ENCODE assay signal across 17 cellular contexts in genomic region chr7:34036972-34037792, GRCh38.
DNase-seq lines count a peak whose midpoint lies in the region; ATAC-seq and TF ChIP-seq lines count a peak whose summit lies in the region.
"Had no signal": no experiment of that assay in that cellular context is flagged by ENCODE, and none has a peak within 500 bp of the region (broad histone marks: within the 10 kb centered on the region; RNA-seq: fewer than 3 reads in every experiment).

No MANE protein-coding gene starts in this region.

- 73% methylated on average over 10 of the region's 10 CpGs for WGBS in right lobe of liver (ENCODE audit: insufficient coverage, low coverage, low lambda C conversion rate, missing lambda C conversion rate)
- 61 to 83% methylated on average over 7 of the region's 10 CpGs for WGBS in gastroesophageal sphincter (ENCODE audit: low coverage in 1 of 2), 2 donors

- H2AFZ ChIP-seq in PC-9, result no peak overlapping the region

- no peak overlapping the region for H3K4me3 Mint-ChIP-seq in MCF 10A (ENCODE audit: unreplicated experiment)
- H3K4me3 Mint-ChIP-seq: CD14-positive monocyte had no signal

- DNase-seq in MCF 10A (ENCODE audit: unreplicated experiment), result peak; percentile 30
- DNase-seq in breast epithelium (ENCODE audit: low spot score in 2 of 2), result no peak
- no peak for DNase-seq in PC-9
- no peak for DNase-seq in right lobe of liver
- DNase-seq in cerebellum (ENCODE audit: low spot score), result no peak
- DNase-seq in NCI-H345 treated with DMSO at 0.1 percent for 48 hours (lab: John Stamatoyannopoulos, UW; ENCODE audit: unreplicated experiment), result no peak
- DNase-seq: DMS79, KBM-7, NCI-H1092 treated with DMSO at 0.1 percent for 48 hours, NCI-H1694 treated with DMSO at 0.1 percent for 48 hours, NCI-H446, NCI-H748 treated with DMSO at 0.1 percent for 48 hours had no signal

- peaks cover 7% of the 10 kb centered on the region; the same call in 1 of the 2 replicates for H3F3A ChIP-seq in PC-9 (ENCODE audit: insufficient read depth, low read depth)

- no peaks in the 10 kb centered on the region for H3K79me2 ChIP-seq in PC-9 (ENCODE audit: low read depth)

- intact Hi-C loops in MCF 10A (cut with micrococcal nuclease), result no loop called here
- intact Hi-C loops in breast epithelium (cut with DNase I; ENCODE audit: low total_unique reads), result loop anchor here (5.0 kb wide), 1 partner anchor 430 kb away; no protein-coding TSS in a partner anchor
- intact Hi-C loops in PC-9 (cut with micrococcal nuclease; ENCODE audit: unreplicated experiment), result no loop called here
- intact Hi-C loops in right lobe of liver (cut with DNase I), result no loop called here

- TF ChIP-seq CTCF in MCF 10A (IDR thresholded peaks at IDR 0.05; ENCODE audit: unreplicated experiment) (no peak), breast epithelium (IDR thresholded peaks at IDR 0.05) (no peak), PC-9 (conservative IDR thresholded peaks at IDR 0.05) (no peak), right lobe of liver (IDR thresholded peaks at IDR 0.05) (no peak), gastroesophageal sphincter (IDR thresholded peaks at IDR 0.05) (no peak)

- H3K27me3 Mint-ChIP-seq in MCF 10A (ENCODE audit: insufficient read depth, unreplicated experiment), result no peaks in the 10 kb centered on the region

- H3K4me1 ChIP-seq in breast epithelium (no peaks in the 10 kb centered on the region), PC-9 (replicated peaks; ENCODE audit: insufficient read depth) (peaks cover 24% of the 10 kb centered on the region), right lobe of liver (peaks cover 0 to 15% (median 0%) of the 10 kb centered on the region in 4 donors), gastroesophageal sphincter (peaks cover 0 to 26% (median 0%) of the 10 kb centered on the region in 3 donors)
- H3K4me1 ChIP-seq: HAP-1 had no signal

- H3K36me3 Mint-ChIP-seq in MCF 10A (ENCODE audit: insufficient read depth, unreplicated experiment), result no peaks in the 10 kb centered on the region
- H3K36me3 Mint-ChIP-seq: CD14-positive monocyte had no signal

- no peaks in the 10 kb centered on the region for H3K9me2 ChIP-seq in PC-9 (ENCODE audit: insufficient read depth)

- H3K27me3 ChIP-seq in breast epithelium (no peaks in the 10 kb centered on the region), PC-9 (ENCODE audit: insufficient read depth, low read depth) (no peaks in the 10 kb centered on the region), right lobe of liver (no peaks in the 10 kb centered on the region), gastroesophageal sphincter (no peaks in the 10 kb centered on the region)

- peak overlapping the region; percentile 44; the same call in 1 of the 2 replicates for H3K4me2 ChIP-seq in PC-9

- H3K4me1 Mint-ChIP-seq in MCF 10A (ENCODE audit: insufficient read depth, unreplicated experiment), result peaks cover 19% of the 10 kb centered on the region
- H3K4me1 Mint-ChIP-seq: CD14-positive monocyte had no signal

- H3K4me3 ChIP-seq in breast epithelium, result no peak overlapping the region
- no peak overlapping the region for H3K4me3 ChIP-seq in PC-9
- H3K4me3 ChIP-seq in right lobe of liver, result no peak overlapping the region
- H3K4me3 ChIP-seq in gastroesophageal sphincter, result no peak overlapping the region
- H3K4me3 ChIP-seq: GM12878, HAP-1 had no signal

- H4K20me1 ChIP-seq in PC-9 (ENCODE audit: insufficient read depth), result no peaks in the 10 kb centered on the region

- POLR2A ChIA-PET in MCF 10A (lab: Yijun Ruan, JAX), result no interaction called here
- POLR2A ChIA-PET in PC-9 (lab: Charles Lee; ENCODE audit: unreplicated experiment), result interaction anchor here (0.7 kb wide), 1 partner anchor 143 kb away, joined by 5 read pairs; no protein-coding TSS in a partner anchor

- CTCF ChIA-PET in MCF 10A (lab: Yijun Ruan, JAX), result interaction anchor here (0.7 to 2.2 kb wide), 3 partner anchors 11 to 116 kb away, joined by 3 to 12 read pairs (median 4); no protein-coding TSS in a partner anchor
- CTCF ChIA-PET in PC-9 (lab: Charles Lee), result no interaction called here

- H3K9me3 ChIP-seq in breast epithelium (no peaks in the 10 kb centered on the region), PC-9 (ENCODE audit: insufficient read depth, low read depth) (peaks cover 3% of the 10 kb centered on the region; the same call in 1 of the 2 replicates), right lobe of liver (no peaks in the 10 kb centered on the region), gastroesophageal sphincter (no peaks in the 10 kb centered on the region)
- H3K9me3 ChIP-seq: HAP-1 had no signal

- no peaks in the 10 kb centered on the region for H3K9me3 Mint-ChIP-seq in MCF 10A (ENCODE audit: unreplicated experiment)

- TF ChIP-seq EP300 in gastroesophageal sphincter (IDR thresholded peaks at IDR 0.05), result no peak

- TF ChIP-seq POLR2A in breast epithelium (IDR thresholded peaks at IDR 0.05) (no peak), right lobe of liver (IDR thresholded peaks at IDR 0.05) (no peak), gastroesophageal sphincter (IDR thresholded peaks at IDR 0.05) (no peak)

- peak in 3 of 4 donors; percentile 8 to 34 (median 18) for ATAC-seq in right lobe of liver
- no peak for ATAC-seq in HG03439 (IDR thresholded peaks at IDR 0.05; ENCODE audit: unreplicated experiment)
- ATAC-seq in gastroesophageal sphincter, result no peak
- ATAC-seq: GM12878 had no signal

- H3K36me3 ChIP-seq in breast epithelium (no peaks in the 10 kb centered on the region), PC-9 (ENCODE audit: low read depth) (no peaks in the 10 kb centered on the region), right lobe of liver (no peaks in the 10 kb centered on the region), gastroesophageal sphincter (no peaks in the 10 kb centered on the region)
- H3K36me3 ChIP-seq: HAP-1 had no signal

- H3K27ac ChIP-seq in breast epithelium, result no peak overlapping the region
- peak overlapping the region; percentile 30; the same call in 1 of the 2 replicates for H3K27ac ChIP-seq in PC-9
- peak overlapping the region in 2 of 3 donors; percentile 49 to 67 for H3K27ac ChIP-seq in right lobe of liver
- H3K27ac ChIP-seq in gastroesophageal sphincter, result no peak overlapping the region

- BruUV-seq in MCF 10A (replicated peaks; lab: Mats Ljungman, UMichigan), result no TSS peak
- no TSS peak for BruUV-seq in PC-9 (replicated peaks; lab: Mats Ljungman, UMichigan)

- peak overlapping the region; percentile 5 for H3K27ac Mint-ChIP-seq in MCF 10A (ENCODE audit: low read depth, unreplicated experiment)
- H3K27ac Mint-ChIP-seq: CD14-positive monocyte had no signal

Comparison
In these comparisons a context has a peak if more than half of its experiments do, and no peak if none do; other contexts are left out.
1. H3K27ac ChIP-seq: peak in PC-9 (single experiment) and right lobe of liver (2 of 3); none in breast epithelium (0 of 2) and gastroesophageal sphincter (0 of 4).
2. ATAC-seq: peak in right lobe of liver (3 of 4); none in HG03439 (single experiment) and gastroesophageal sphincter (single experiment).